ENCODE assay signal across 12 cellular contexts in the genomic region with DNA sequence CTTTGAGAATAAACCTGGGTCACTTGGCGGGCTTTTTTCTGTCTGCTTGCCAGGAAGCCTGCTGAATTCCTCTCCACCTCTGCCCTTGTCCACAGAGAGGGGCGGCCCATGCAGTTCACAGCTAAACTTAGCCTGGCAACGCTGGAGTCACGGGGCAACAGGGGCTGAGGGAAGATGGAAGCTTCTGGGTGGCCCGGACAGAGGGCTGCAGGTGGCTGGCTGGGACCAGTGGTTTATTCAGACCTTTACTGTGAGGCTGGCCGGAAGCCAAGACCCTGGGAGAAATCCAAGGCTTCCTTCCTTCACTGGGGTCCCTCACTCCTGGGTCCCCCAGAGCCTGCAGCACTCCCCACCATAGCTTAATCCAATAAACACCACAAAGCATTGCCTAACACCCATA. TPM values are rescaled to one million over a fixed set of nuclear protein-coding genes. Genes with fewer than 3 reads are reported as not detected.
DNase-seq lines count a peak whose midpoint lies in the region; ATAC-seq and TF ChIP-seq lines count a peak whose summit lies in the region.
"Had no signal": no experiment of that assay in that cellular context is flagged by ENCODE, and none has a peak within 500 bp of the region (broad histone marks: within the 10 kb centered on the region; RNA-seq: fewer than 3 reads in every experiment).

No MANE protein-coding gene starts in this region.

- ATAC-seq in central memory CD8-positive, alpha-beta T cell (replicated peaks; ENCODE audit: extremely low read depth, poor library complexity, severe bottlenecking): no peak
- ATAC-seq in lung (ENCODE audit: insufficient read depth, low FRiP score): no peak
- no peak for ATAC-seq in upper lobe of left lung (ENCODE audit: low FRiP score in 2 of 2)

- no peak for TF ChIP-seq POLR2A in upper lobe of left lung (IDR thresholded peaks at IDR 0.05)

- H3K27ac Mint-ChIP-seq in activated naive CD4-positive, alpha-beta T cell treated with anti-CD3 and anti-CD28 coated beads, Interleukin-2, amount 50 U/mL, for 24 hours: no peak overlapping the region
- peak overlapping the region; percentile 90 for H3K27ac Mint-ChIP-seq in central memory CD8-positive, alpha-beta T cell (ENCODE audit: low read depth)

- no peaks in the 10 kb centered on the region for H3K9me3 ChIP-seq in lung (ENCODE audit: control insufficient read depth in 2 of 2, insufficient read depth in 1 of 2, low read length in 1 of 2)
- no peaks in the 10 kb centered on the region for H3K9me3 ChIP-seq in upper lobe of left lung
- H3K9me3 ChIP-seq: psoas muscle had no signal

- H3K27ac ChIP-seq in lung (ENCODE audit: low read depth in 1 of 2, low read length in 1 of 2) (peak overlapping the region; percentile 0 to 31), upper lobe of left lung (peak overlapping the region; percentile 70 to 100 (median 94))
- H3K27ac ChIP-seq: psoas muscle had no signal

- no peak overlapping the region for H3K4me3 ChIP-seq in lung
- no peak overlapping the region for H3K4me3 ChIP-seq in upper lobe of left lung
- H3K4me3 ChIP-seq: psoas muscle had no signal

- 63 to 69% methylated on average over 6 of the region's 6 CpGs for WGBS in lung, 2 donors
- WGBS in upper lobe of left lung, 2 donors: 68 to 70% methylated on average over 2 to 6 of the region's 6 CpGs

- H3K4me1 Mint-ChIP-seq in activated naive CD4-positive, alpha-beta T cell treated with anti-CD3 and anti-CD28 coated beads, Interleukin-2, amount 50 U/mL, for 24 hours: peaks cover 96% of the 10 kb centered on the region
- H3K4me1 Mint-ChIP-seq in central memory CD8-positive, alpha-beta T cell: peaks cover 90% of the 10 kb centered on the region

- peak overlapping the region; percentile 76 for H3K4me3 Mint-ChIP-seq in activated naive CD4-positive, alpha-beta T cell treated with anti-CD3 and anti-CD28 coated beads, Interleukin-2, amount 50 U/mL, for 24 hours
- H3K4me3 Mint-ChIP-seq in central memory CD8-positive, alpha-beta T cell: peak overlapping the region; percentile 69

- H3K36me3 ChIP-seq in lung (ENCODE audit: control insufficient read depth in 2 of 2, insufficient read depth in 2 of 2, low read length in 2 of 2): peaks cover 0 to 7% of the 10 kb centered on the region in 2 donors
- H3K36me3 ChIP-seq in upper lobe of left lung: peaks cover 0 to 12% (median under 1%) of the 10 kb centered on the region in 4 donors

- TF ChIP-seq CTCF in lung (IDR thresholded peaks at IDR 0.05; ENCODE audit: control extremely low read depth, extremely low read depth) (no peak), upper lobe of left lung (IDR thresholded peaks at IDR 0.05) (no peak)

- H3K27me3 ChIP-seq in lung (ENCODE audit: control insufficient read depth, insufficient read depth): no peaks in the 10 kb centered on the region
- H3K27me3 ChIP-seq in upper lobe of left lung: no peaks in the 10 kb centered on the region

- no peak for TF ChIP-seq EP300 in upper lobe of left lung (IDR thresholded peaks at IDR 0.05)

- DNase-seq in activated naive CD4-positive, alpha-beta T cell treated with anti-CD3 and anti-CD28 coated beads, Interleukin-2, amount 50 U/mL, for 16 hours: no peak
- DNase-seq in central memory CD8-positive, alpha-beta T cell (ENCODE audit: low spot score in 2 of 2): no peak
- no peak for DNase-seq in lung (ENCODE audit: low spot score)
- DNase-seq in upper lobe of left lung: no peak
- no peak for DNase-seq in NCI-H526 (lab: John Stamatoyannopoulos, UW)
- DNase-seq in NCI-H69 (lab: John Stamatoyannopoulos, UW): no peak
- no peak for DNase-seq in stimulated activated CD4-positive, alpha-beta T cell treated with anti-CD3 and anti-CD28 coated beads, Interleukin-2, amount 100 ng/mL, for 24 hours
- DNase-seq: activated naive CD4-positive, alpha-beta T cell treated with Interleukin-2 at 50 U/mL for 16 hours; hypothalamus; psoas muscle had no signal

- H3K27me3 Mint-ChIP-seq in activated naive CD4-positive, alpha-beta T cell treated with anti-CD3 and anti-CD28 coated beads, Interleukin-2, amount 50 U/mL, for 24 hours: no peaks in the 10 kb centered on the region
- no peaks in the 10 kb centered on the region for H3K27me3 Mint-ChIP-seq in central memory CD8-positive, alpha-beta T cell
- H3K27me3 Mint-ChIP-seq: activated CD4-positive, alpha-beta T cell treated with anti-CD3 and anti-CD28 coated beads, Interleukin-2, amount 10 ng/mL, durations not matched to agents 24 days and 14 days had no signal

- H3K4me1 ChIP-seq in lung (ENCODE audit: control insufficient read depth in 2 of 2, insufficient read depth in 2 of 2, low read length in 2 of 2): peaks cover 51 to 69% of the 10 kb centered on the region in 2 donors
- H3K4me1 ChIP-seq in upper lobe of left lung: peaks cover 97 to 100% (median 98%) of the 10 kb centered on the region in 4 donors

- peaks cover 4% of the 10 kb centered on the region for H3K36me3 Mint-ChIP-seq in activated naive CD4-positive, alpha-beta T cell treated with anti-CD3 and anti-CD28 coated beads, Interleukin-2, amount 50 U/mL, for 24 hours
- H3K36me3 Mint-ChIP-seq in central memory CD8-positive, alpha-beta T cell (ENCODE audit: insufficient read depth): peaks cover 33% of the 10 kb centered on the region

- H3K9me3 Mint-ChIP-seq in activated naive CD4-positive, alpha-beta T cell treated with anti-CD3 and anti-CD28 coated beads, Interleukin-2, amount 50 U/mL, for 24 hours: no peaks in the 10 kb centered on the region
- no peaks in the 10 kb centered on the region for H3K9me3 Mint-ChIP-seq in central memory CD8-positive, alpha-beta T cell
- H3K9me3 Mint-ChIP-seq: activated CD4-positive, alpha-beta T cell treated with anti-CD3 and anti-CD28 coated beads, Interleukin-2, amount 10 ng/mL, durations not matched to agents 24 days and 14 days had no signal

RNA-seq across cellular contexts. Expression of gene ITPRIP, which starts 17.0 kb away (rescaled TPM):
- total RNA-seq in lung (10 to 100 TPM; 23.8 to 36.0 TPM), upper lobe of left lung (10 to 100 TPM; 28.3 to 86.2 (median 34.4) TPM)
- 10 to 100 TPM; 21.7 to 44.7 TPM for polyA plus RNA-seq in lung

RNA-seq across cellular contexts. Expression of gene CFAP58, which starts 32.4 kb away (rescaled TPM):
- 1 to 10 TPM; 5.0 to 5.4 TPM for total RNA-seq in lung
- polyA plus RNA-seq in lung: 1 to 10 TPM; 1.4 to 2.2 TPM
- total RNA-seq in upper lobe of left lung: 10 to 100 TPM in 1 of 6 donors, 1 to 10 TPM in 3, under 1 TPM in 2; 0.14 to 11.0 (median 1.0) TPM

RNA-seq across cellular contexts. Expression of gene GSTO2, which starts 52.2 kb away (rescaled TPM):
- total RNA-seq in lung (10 to 100 TPM; 10.6 to 13.5 TPM), upper lobe of left lung (10 to 100 TPM in 1 of 6 donors, 1 to 10 TPM in 5; 2.8 to 11.2 (median 7.8) TPM)
- 10 to 100 TPM in 1 of 2 donors, 1 to 10 TPM in 1; 6.6 to 25.9 TPM for polyA plus RNA-seq in lung
